Comparison of ENCODE assay signal across 8 cellular contexts in genomic region chr15:40098489-40099261, GRCh38. TPM values are rescaled to one million over a fixed set of nuclear protein-coding genes. Genes with fewer than 3 reads are reported as not detected.
A peak's percentile ranks its signal among the peaks of the same experiment; 100 is the strongest.
DNase-seq lines count a peak whose midpoint lies in the region; ATAC-seq and TF ChIP-seq lines count a peak whose summit lies in the region.

No MANE protein-coding gene starts in this region.

- H3K4me3 ChIP-seq in dorsolateral prefrontal cortex (peak overlapping the region in 7 of 59 donors; percentile 3 to 34 (median 15)), mesodermal cell (ENCODE audit: extremely low read depth, insufficient read depth, low read length, poor library complexity, severe bottlenecking) (no peak overlapping the region)

- 17 to 30% methylated on average over 10 to 11 of the region's 12 CpGs for WGBS in mesodermal cell (ENCODE audit: insufficient coverage in 2 of 2), 2 experiments

- H3K9me3 ChIP-seq in mesodermal cell (ENCODE audit: control insufficient read depth, low read length), result no peaks in the 10 kb centered on the region

- peaks cover 81% of the 10 kb centered on the region for H3K36me3 ChIP-seq in mesodermal cell (ENCODE audit: control insufficient read depth, insufficient read depth, low read length)

- intact Hi-C loops in dorsolateral prefrontal cortex (cut with DNase I), result no loop called here

- peaks cover 77% of the 10 kb centered on the region for H3K4me1 ChIP-seq in mesodermal cell (ENCODE audit: control insufficient read depth, insufficient read depth, low read length, poor library complexity, severe bottlenecking)

- TF ChIP-seq CTCF in C4-2B (conservative IDR thresholded peaks at IDR 0.05), result no peak
- peak in 1 of 56 donors; percentile 8 for TF ChIP-seq CTCF in dorsolateral prefrontal cortex (IDR thresholded peaks at IDR 0.05 in 54 of 56, conservative IDR thresholded peaks at IDR 0.05 in 2 of 56; ENCODE audit: low read depth in 1 of 56, partially characterized antibody in 56 of 56)

- DNase-seq in NCI-H446 treated with DMSO at 0.1 percent for 48 hours (lab: John Stamatoyannopoulos, UW) (peak; percentile 65), dorsolateral prefrontal cortex (peak in 6 of 10 donors; percentile 24 to 75 (median 59))
- DNase-seq in activated CD4-positive, alpha-beta T cell treated with anti-CD3 and anti-CD28 coated beads, Interleukin-2, amount 50 U/mL, for 1 hour, result peak; percentile 46
- peak; percentile 56 to 57 for DNase-seq in stimulated activated CD8-positive, alpha-beta memory T cell treated with anti-CD3 and anti-CD28 coated beads, Interleukin-2, amount 100 ng/mL, for 48 hours (ENCODE audit: low read depth in 2 of 2)

- ATAC-seq in GM19372 (IDR thresholded peaks at IDR 0.05; ENCODE audit: low read depth, unreplicated experiment), result peak; percentile 92
- peak; percentile 76 for ATAC-seq in HG03442 (IDR thresholded peaks at IDR 0.05; ENCODE audit: unreplicated experiment)

- H3K27ac ChIP-seq in C4-2B (peak overlapping the region; percentile 32), dorsolateral prefrontal cortex (peak overlapping the region in 52 of 59 donors; percentile 3 to 81 (median 64)), mesodermal cell (ENCODE audit: low read depth, low read length, severe bottlenecking) (peak overlapping the region; percentile 99)

- H3K27me3 ChIP-seq in dorsolateral prefrontal cortex, result no peaks in the 10 kb centered on the region

RNA-seq across cellular contexts. Expression of gene BMF, which starts 10.0 kb away (rescaled TPM):
- 1 to 10 TPM in 117 of 120 experiments, under 1 TPM in 3; 0.89 to 7.2 (median 2.6) TPM for total RNA-seq in dorsolateral prefrontal cortex
- 59.4 TPM for polyA plus RNA-seq in mesodermal cell (2013, experiment 1 of 2)
- polyA plus RNA-seq in mesodermal cell (2013, experiment 2 of 2), result 51.4 TPM

RNA-seq across cellular contexts. Expression of gene SRP14, which starts 59.7 kb away (rescaled TPM):
- total RNA-seq in dorsolateral prefrontal cortex, result 100 to 1,000 TPM; 118 to 280 (median 179) TPM
- 633 TPM for polyA plus RNA-seq in mesodermal cell (2013, experiment 1 of 2)
- polyA plus RNA-seq in mesodermal cell (2013, experiment 2 of 2), result 649 TPM

Comparison
In these comparisons a context has a peak if more than half of its experiments do, and no peak if none do; other contexts are left out.
1. H3K27ac ChIP-seq: peak in every context shown above with its lines; median percentile 99 in mesodermal cell; 64 in dorsolateral prefrontal cortex; 32 in C4-2B.